8 cellular contexts compared by ENCODE assay signal in the genomic region with DNA sequence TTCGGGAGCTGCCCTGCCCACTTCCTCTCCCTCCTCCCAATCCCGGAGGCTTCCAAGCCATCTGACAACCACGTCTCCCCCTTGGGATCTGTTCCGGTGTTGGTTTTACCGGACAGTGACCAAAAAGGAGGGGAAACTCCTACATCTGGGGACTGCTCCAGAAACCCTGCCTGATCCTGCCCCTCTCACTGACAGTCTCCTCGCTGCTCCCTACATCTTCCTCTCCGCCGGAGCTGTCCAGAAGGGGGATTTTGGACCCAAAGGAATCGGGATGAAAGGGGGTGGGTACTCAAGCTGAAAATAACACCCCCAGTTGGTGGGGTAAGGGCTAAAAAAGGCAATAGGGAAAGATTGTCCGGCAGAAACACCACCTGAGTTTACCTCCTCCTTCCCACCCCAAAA.
A peak's percentile ranks its signal among the peaks of the same experiment; 100 is the strongest.
DNase-seq lines count a peak whose midpoint lies in the region; FAIRE-seq and TF ChIP-seq lines count a peak whose summit lies in the region.

No MANE protein-coding gene starts in this region.

- peak overlapping the region; percentile 92 to 96 for H3K27ac ChIP-seq in mucosa of rectum (ENCODE audit: low read depth in 2 of 2, low read length in 2 of 2)
- peak overlapping the region; percentile 94 to 100 for H3K27ac ChIP-seq in tibial artery

- TF ChIP-seq CTCF in fibroblast of mammary gland (conservative IDR thresholded peaks at IDR 0.05; ENCODE audit: control insufficient read depth, insufficient read depth, low read depth, low read length) (no peak), tibial artery (IDR thresholded peaks at IDR 0.05) (no peak)

- H3K36me3 Mint-ChIP-seq in activated T-cell treated with anti-CD3 and anti-CD28 coated beads, Interleukin-2, amount 50 U/mL, for 24 hours (ENCODE audit: low read depth): peaks cover 26% of the 10 kb centered on the region

- H3K27me3 ChIP-seq in mucosa of rectum (ENCODE audit: control insufficient read depth in 2 of 2, insufficient read depth in 2 of 2, low read length in 2 of 2) (no peaks in the 10 kb centered on the region), tibial artery (no peaks in the 10 kb centered on the region)

- peak; percentile 21 for DNase-seq in NCI-H2196 (lab: John Stamatoyannopoulos, UW; ENCODE audit: unreplicated experiment)
- peak; percentile 55 for DNase-seq in activated T-cell treated with anti-CD3 and anti-CD28 coated beads, Interleukin-2, amount 50 U/mL, for 24 hours
- DNase-seq in fibroblast of mammary gland (ENCODE audit: low read depth): peak; percentile 86
- DNase-seq in tibial artery: peak; percentile 83 to 90
- no peak for DNase-seq in GM19240 (ENCODE audit: insufficient read length, low spot score)

- H3K4me1 Mint-ChIP-seq in activated T-cell treated with anti-CD3 and anti-CD28 coated beads, Interleukin-2, amount 50 U/mL, for 24 hours (ENCODE audit: low read depth): peaks cover 48% of the 10 kb centered on the region

- FAIRE-seq in A204.1 (lab: Jason Lieb, UNC): peak; percentile 95

- peak overlapping the region; percentile 77 to 95 for H3K9ac ChIP-seq in mucosa of rectum (ENCODE audit: low read depth in 1 of 2, low read length in 2 of 2)

- no peaks in the 10 kb centered on the region for H3K27me3 Mint-ChIP-seq in activated T-cell treated with anti-CD3 and anti-CD28 coated beads, Interleukin-2, amount 50 U/mL, for 24 hours

- H3K4me1 ChIP-seq in mucosa of rectum (ENCODE audit: control insufficient read depth in 2 of 2, insufficient read depth in 2 of 2, low read length in 2 of 2): peaks cover 10 to 14% of the 10 kb centered on the region in 2 donors
- H3K4me1 ChIP-seq in tibial artery: peaks cover 0 to 50% (median 21%) of the 10 kb centered on the region in 4 donors

- peak overlapping the region; percentile 98 for H3K4me3 Mint-ChIP-seq in activated T-cell treated with anti-CD3 and anti-CD28 coated beads, Interleukin-2, amount 50 U/mL, for 24 hours

- no peaks in the 10 kb centered on the region for H3K9me3 Mint-ChIP-seq in activated T-cell treated with anti-CD3 and anti-CD28 coated beads, Interleukin-2, amount 50 U/mL, for 24 hours

- H3K4me3 ChIP-seq in GM08714 (ENCODE audit: low read length) (peak overlapping the region; percentile 86), fibroblast of mammary gland (ENCODE audit: control insufficient read depth, low read depth, low read length) (peak overlapping the region; percentile 90), mucosa of rectum (ENCODE audit: low read length in 2 of 2) (peak overlapping the region; percentile 87 to 96), tibial artery (peak overlapping the region; percentile 73 to 95)

- peak overlapping the region; percentile 98 for H3K27ac Mint-ChIP-seq in activated T-cell treated with anti-CD3 and anti-CD28 coated beads, Interleukin-2, amount 50 U/mL, for 24 hours

- no peaks in the 10 kb centered on the region for H3K9me3 ChIP-seq in mucosa of rectum (ENCODE audit: control insufficient read depth in 2 of 2, low read length in 2 of 2)
- no peaks in the 10 kb centered on the region for H3K9me3 ChIP-seq in tibial artery

- intact Hi-C loops in tibial artery (cut with DNase I; ENCODE audit: low total_unique reads): no loop called here

- H3K36me3 ChIP-seq in mucosa of rectum (ENCODE audit: control insufficient read depth in 2 of 2, insufficient read depth in 2 of 2, low read length in 2 of 2): no peaks in the 10 kb centered on the region
- no peaks in the 10 kb centered on the region for H3K36me3 ChIP-seq in tibial artery
